12 cellular contexts compared by ENCODE assay signal in genomic region chr3:29441020-29441324, GRCh38.
DNase-seq lines count a peak whose midpoint lies in the region; ATAC-seq and TF ChIP-seq lines count a peak whose summit lies in the region.
"Had no signal": no experiment of that assay in that cellular context is flagged by ENCODE, and none has a peak within 500 bp of the region (broad histone marks: within the 10 kb centered on the region; RNA-seq: fewer than 3 reads in every experiment).

No MANE protein-coding gene starts in this region.

- H3K9me3 ChIP-seq in left ventricle myocardium inferior (replicated peaks) (peaks cover 4% of the 10 kb centered on the region), heart left ventricle (peaks cover 0 to 8% (median 0%) of the 10 kb centered on the region in 12 donors), vagina (no peaks in the 10 kb centered on the region)
- H3K9me3 ChIP-seq: adrenal gland had no signal

- H3K4me1 ChIP-seq in left ventricle myocardium inferior: peaks cover 20% of the 10 kb centered on the region
- H3K4me1 ChIP-seq in heart left ventricle: peaks cover 0 to 18% (median 0%) of the 10 kb centered on the region in 12 donors
- peaks cover 9% of the 10 kb centered on the region for H3K4me1 ChIP-seq in vagina

- TF ChIP-seq POLR2A in heart left ventricle (IDR thresholded peaks at IDR 0.05): no peak
- TF ChIP-seq POLR2A in vagina (IDR thresholded peaks at IDR 0.05): no peak

- peaks cover 37% of the 10 kb centered on the region for H3K4me1 Mint-ChIP-seq in nephron progenitor cell
- no peaks in the 10 kb centered on the region for H3K4me1 Mint-ChIP-seq in natural killer cell treated with Interleukin-12 subunit alpha and Interleukin-12 subunit beta and Interleukin-15 and Interleukin-18, amount 100 ng/mL, for 72 hours (ENCODE audit: low read depth in 2 of 2)

- TF ChIP-seq CTCF in left ventricle myocardium inferior (IDR thresholded peaks at IDR 0.05; ENCODE audit: borderline replicate concordance) (no peak), heart left ventricle (IDR thresholded peaks at IDR 0.05) (no peak), nephron progenitor cell (IDR thresholded peaks at IDR 0.05) (no peak), vagina (IDR thresholded peaks at IDR 0.05) (no peak)

- intact Hi-C loops in left ventricle myocardium inferior (cut with micrococcal nuclease): no loop called here
- intact Hi-C loops in heart left ventricle (cut with DNase I): no loop called here
- intact Hi-C loops in vagina (cut with DNase I): no loop called here

- H3K27me3 ChIP-seq in left ventricle myocardium inferior (ENCODE audit: low read depth) (no peaks in the 10 kb centered on the region), heart left ventricle (no peaks in the 10 kb centered on the region), vagina (no peaks in the 10 kb centered on the region)
- H3K27me3 ChIP-seq: adrenal gland had no signal

- H3K36me3 ChIP-seq in left ventricle myocardium inferior (peaks cover 14% of the 10 kb centered on the region), heart left ventricle (peaks cover 0 to 21% (median 0%) of the 10 kb centered on the region in 9 donors), vagina (no peaks in the 10 kb centered on the region)
- H3K36me3 ChIP-seq: adrenal gland had no signal

- H3K27me3 Mint-ChIP-seq in nephron progenitor cell (ENCODE audit: low read depth, poor library complexity): no peaks in the 10 kb centered on the region
- no peaks in the 10 kb centered on the region for H3K27me3 Mint-ChIP-seq in natural killer cell treated with Interleukin-12 subunit alpha and Interleukin-12 subunit beta and Interleukin-15 and Interleukin-18, amount 100 ng/mL, for 72 hours

- peak overlapping the region; percentile 96 for H3K27ac Mint-ChIP-seq in nephron progenitor cell
- no peak overlapping the region for H3K27ac Mint-ChIP-seq in natural killer cell treated with Interleukin-12 subunit alpha and Interleukin-12 subunit beta and Interleukin-15 and Interleukin-18, amount 100 ng/mL, for 72 hours

- peak overlapping the region; percentile 74 for H3K4me3 Mint-ChIP-seq in nephron progenitor cell
- H3K4me3 Mint-ChIP-seq in natural killer cell treated with Interleukin-12 subunit alpha and Interleukin-12 subunit beta and Interleukin-15 and Interleukin-18, amount 100 ng/mL, for 72 hours: no peak overlapping the region

- peaks cover 5% of the 10 kb centered on the region for H3K9me3 Mint-ChIP-seq in nephron progenitor cell
- H3K9me3 Mint-ChIP-seq in natural killer cell treated with Interleukin-12 subunit alpha and Interleukin-12 subunit beta and Interleukin-15 and Interleukin-18, amount 100 ng/mL, for 72 hours: peaks cover 14% of the 10 kb centered on the region

- no peak for DNase-seq in left ventricle myocardium inferior
- DNase-seq in heart left ventricle: no peak
- DNase-seq in dermis blood vessel endothelial cell: peak; percentile 27
- DNase-seq in nephron progenitor cell: peak; percentile 6
- DNase-seq in vagina (ENCODE audit: extremely low spot score in 2 of 2): no peak
- DNase-seq in natural killer cell treated with Interleukin-12 subunit alpha and Interleukin-12 subunit beta and Interleukin-15 and Interleukin-18, amount 100 ng/mL, for 72 hours (ENCODE audit: low spot score): no peak
- no peak for DNase-seq in NCI-H1694 (lab: John Stamatoyannopoulos, UW)
- DNase-seq: activated CD4-positive, alpha-beta T cell treated with anti-CD3 and anti-CD28 coated beads, Interleukin-2, amount 50 U/mL, for 1 hour; IMR-90; T1000 had no signal

- WGBS in heart left ventricle, 4 donors: 85 to 87% (median 86%) methylated on average over 3 of the region's 3 CpGs

- ATAC-seq in heart left ventricle: no peak
- no peak for ATAC-seq in natural killer cell treated with Interleukin-12 subunit alpha and Interleukin-12 subunit beta and Interleukin-15 and Interleukin-18, amount 100 ng/mL, for 72 hours
- ATAC-seq in HG03095 (IDR thresholded peaks at IDR 0.05; ENCODE audit: unreplicated experiment): no peak

- H3K36me3 Mint-ChIP-seq in nephron progenitor cell (ENCODE audit: low read depth): no peaks in the 10 kb centered on the region
- H3K36me3 Mint-ChIP-seq in natural killer cell treated with Interleukin-12 subunit alpha and Interleukin-12 subunit beta and Interleukin-15 and Interleukin-18, amount 100 ng/mL, for 72 hours: peaks cover 5% of the 10 kb centered on the region

- peak overlapping the region; percentile 56 for H3K4me3 ChIP-seq in left ventricle myocardium inferior
- no peak overlapping the region for H3K4me3 ChIP-seq in heart left ventricle
- H3K4me3 ChIP-seq in vagina: peak overlapping the region in 1 of 2 donors; percentile 29

- no peak overlapping the region for H3K27ac ChIP-seq in left ventricle myocardium inferior (replicated peaks)
- peak overlapping the region in 1 of 12 donors; percentile 3 for H3K27ac ChIP-seq in heart left ventricle
- peak overlapping the region; percentile 39 for H3K27ac ChIP-seq in vagina

Comparison
In these comparisons a context has a peak if more than half of its experiments do, and no peak if none do; other contexts are left out.
1. DNase-seq: peak in dermis blood vessel endothelial cell (single experiment) and nephron progenitor cell (single experiment); none in left ventricle myocardium inferior (single experiment), heart left ventricle (0 of 5), vagina (0 of 2), natural killer cell treated with Interleukin-12 subunit alpha and Interleukin-12 subunit beta and Interleukin-15 and Interleukin-18, amount 100 ng/mL, for 72 hours (single experiment) and NCI-H1694 (single experiment).